19 cellular contexts compared by ENCODE assay signal in genomic region chr19:48186015-48186414, GRCh38. TPM values are rescaled to one million over a fixed set of nuclear protein-coding genes. Genes with fewer than 3 reads are reported as not detected.
A peak's percentile ranks its signal among the peaks of the same experiment; 100 is the strongest.
DNase-seq lines count a peak whose midpoint lies in the region; ATAC-seq, FAIRE-seq and TF ChIP-seq lines count a peak whose summit lies in the region.
"Had no signal": no experiment of that assay in that cellular context is flagged by ENCODE, and none has a peak within 500 bp of the region (broad histone marks: within the 10 kb centered on the region; RNA-seq: fewer than 3 reads in every experiment).

No MANE protein-coding gene starts in this region.

- H2AFZ ChIP-seq in GM12878 (ENCODE audit: control insufficient read depth, low read depth, low read length), result no peak overlapping the region

- TF ChIP-seq CTCF in GM12878 (IDR thresholded peaks at IDR 0.05 in 2 of 3, conservative IDR thresholded peaks at IDR 0.05 in 1 of 3; ENCODE audit: control insufficient read depth in 2 of 3, extremely low read depth in 1 of 3, insufficient read depth in 1 of 3, low read depth in 3 of 3, low read length in 3 of 3) (no peak), vagina (IDR thresholded peaks at IDR 0.05) (no peak)

- no peak for TF ChIP-seq RAD21 in GM12878 (IDR thresholded peaks at IDR 0.05; ENCODE audit: insufficient read depth, low read depth, low read length)

- peaks cover 11 to 29% (median 26%) of the 10 kb centered on the region in 11 experiments for H3K9me3 ChIP-seq in BLaER1 treated with 17β-estradiol and CSF1 and Interleukin-3, amounts not matched to agents 10 nM and 100 nM (replicated peaks in 1 of 11)
- H3K9me3 ChIP-seq in GM12878 (replicated peaks; ENCODE audit: control insufficient read depth, insufficient read depth, low read length) (peaks cover 2% of the 10 kb centered on the region; the same call in 2 of the 3 replicates), vagina (peaks cover 4% of the 10 kb centered on the region)
- H3K9me3 ChIP-seq: colonic mucosa had no signal

- no peak for FAIRE-seq in GM12878 (lab: Jason Lieb, UNC)

- H3K36me3 ChIP-seq in BLaER1 treated with 17β-estradiol and CSF1 and Interleukin-3, amounts not matched to agents 10 nM and 100 nM, result peaks cover 17 to 50% (median 35%) of the 10 kb centered on the region in 11 experiments
- no peaks in the 10 kb centered on the region; a peak in 1 of 4 replicates for H3K36me3 ChIP-seq in GM12878 (ENCODE audit: control insufficient read depth in 2 of 2, insufficient read depth in 2 of 2, low read length in 1 of 2)
- H3K36me3 ChIP-seq in vagina, result peaks cover 0 to 18% of the 10 kb centered on the region in 2 donors
- H3K36me3 ChIP-seq: colonic mucosa had no signal

- ATAC-seq in GM21390 (IDR thresholded peaks at IDR 0.05; ENCODE audit: unreplicated experiment) (peak; percentile 26), HG03196 (IDR thresholded peaks at IDR 0.05; ENCODE audit: unreplicated experiment) (peak; percentile 41), GM12878 (peak; percentile 59)
- ATAC-seq: left cardiac atrium, mucosa of descending colon, T-helper 17 cell had no signal

- no peaks in the 10 kb centered on the region for H3K27me3 ChIP-seq in BLaER1 treated with 17β-estradiol and CSF1 and Interleukin-3, amounts not matched to agents 10 nM and 100 nM
- H3K27me3 ChIP-seq in GM12878 (replicated peaks in 1 of 2; ENCODE audit: control insufficient read depth in 2 of 2, insufficient read depth in 2 of 2, low read length in 1 of 2), result no peaks in the 10 kb centered on the region
- no peaks in the 10 kb centered on the region for H3K27me3 ChIP-seq in vagina
- H3K27me3 ChIP-seq: colonic mucosa had no signal

- no peak for DNase-seq in GM12878 (ENCODE audit: low read depth, low spot score)
- no peak for DNase-seq in cortex of kidney (lab: John Stamatoyannopoulos, UW)
- DNase-seq in occipital lobe (lab: John Stamatoyannopoulos, UW), result no peak
- no peak for DNase-seq in vagina (ENCODE audit: extremely low spot score in 2 of 2)
- DNase-seq in activated CD4-positive, alpha-beta T cell treated with anti-CD3 and anti-CD28 coated beads for 1 hour, result no peak
- DNase-seq: activated naive CD8-positive, alpha-beta T cell treated with anti-CD3 and anti-CD28 coated beads for 36 hours; colonic mucosa; DMS153; foreskin melanocyte; KG1; left cardiac atrium; mucosa of descending colon; NCI-H1048; NCI-H2081; stimulated activated CD4-positive, alpha-beta T cell treated with anti-CD3 and anti-CD28 coated beads, Interleukin-12 subunit alpha, Interleukin-12 subunit beta, amount 100 ng/mL, for 4 hours; T-helper 17 cell had no signal

- no TSS peak for BruUV-seq in GM12878 (replicated peaks; lab: Mats Ljungman, UMichigan)

- 12% methylated on average over 5 of the region's 5 CpGs for WGBS in GM12878 (ENCODE audit: insufficient coverage, insufficient replicate concordance, low lambda C conversion rate, missing lambda C conversion rate)

- no peak for TF ChIP-seq POLR2A in GM12878 (IDR thresholded peaks at IDR 0.05; ENCODE audit: low read depth, low read length)
- TF ChIP-seq POLR2A in vagina (IDR thresholded peaks at IDR 0.05), result no peak

- peak overlapping the region in 10 of 11 experiments; percentile 2 to 79 (median 58); a peak in 15 of 22 replicates for H3K9ac ChIP-seq in BLaER1 treated with 17β-estradiol and CSF1 and Interleukin-3, amounts not matched to agents 10 nM and 100 nM
- H3K9ac ChIP-seq in GM12878 (ENCODE audit: control insufficient read depth, insufficient read depth, low read length), result no peak overlapping the region

- no peaks in the 10 kb centered on the region for H3K79me2 ChIP-seq in GM12878 (ENCODE audit: control insufficient read depth, insufficient read depth, low read length)

- CTCF ChIA-PET in GM12878 (lab: Yijun Ruan, JAX), result interaction anchor here (1.1 to 2.1 kb wide), 2 partner anchors 17 to 79 kb away, joined by 4 to 9 read pairs; no protein-coding TSS in a partner anchor

- POLR2A ChIA-PET in GM12878 (lab: Charles Lee), result interaction anchor here (0.6 to 2.4 kb wide), 2 partner anchors 18 to 864 kb away, joined by 3 to 14 read pairs; no protein-coding TSS in a partner anchor

- H4K20me1 ChIP-seq in BLaER1 treated with 17β-estradiol and CSF1 and Interleukin-3, amounts not matched to agents 10 nM and 100 nM, result no peaks in the 10 kb centered on the region
- H4K20me1 ChIP-seq in GM12878 (ENCODE audit: control insufficient read depth, insufficient read depth), result no peaks in the 10 kb centered on the region

- no peak for TF ChIP-seq EP300 in GM12878 (IDR thresholded peaks at IDR 0.05; ENCODE audit: borderline replicate concordance in 1 of 2, control insufficient read depth in 1 of 2, low read depth in 2 of 2, low read length in 2 of 2)

- SMC1A ChIA-PET in GM12878 (lab: Charles Lee; ENCODE audit: uncharacterized antibody, unreplicated experiment), result interaction anchor here (0.9 to 3.0 kb wide), 5 partner anchors 17 to 76 kb away, joined by 3 to 13 read pairs (median 5); partner anchors contain the start of gene PLA2G4C

- in situ Hi-C loops in GM12878 (cut with MboI), result no loop called here

- intact Hi-C loops in GM12878 (cut with micrococcal nuclease; ENCODE audit: unreplicated experiment), result no loop called here
- intact Hi-C loops in vagina (cut with DNase I), result no loop called here

- 0 out of 20 replicates have a peak overlapping the region, but pooled peaks of 3 of the 10 experiments have one; percentile 16 to 45 (median 34) for H3K4me3 ChIP-seq in BLaER1 treated with 17β-estradiol and CSF1 and Interleukin-3, amounts not matched to agents 10 nM and 100 nM
- H3K4me3 ChIP-seq in GM12878, result no peak overlapping the region
- H3K4me3 ChIP-seq in vagina, result no peak overlapping the region
- H3K4me3 ChIP-seq: colonic mucosa, mucosa of descending colon had no signal

- peak overlapping the region; percentile 54 to 99 (median 84) for H3K4me2 ChIP-seq in BLaER1 treated with 17β-estradiol and CSF1 and Interleukin-3, amounts not matched to agents 10 nM and 100 nM
- H3K4me2 ChIP-seq in GM12878 (ENCODE audit: control insufficient read depth, insufficient read depth), result no peak overlapping the region

- H3K27ac ChIP-seq in BLaER1 treated with 17β-estradiol and CSF1 and Interleukin-3, amounts not matched to agents 10 nM and 100 nM, result peak overlapping the region in 9 of 11 experiments; percentile 47 to 78 (median 68); a peak in 17 of 22 replicates
- H3K27ac ChIP-seq in GM12878 (ENCODE audit: control insufficient read depth, insufficient read depth) (no peak overlapping the region), vagina (no peak overlapping the region)
- H3K27ac ChIP-seq: colonic mucosa had no signal

- RAD21 ChIA-PET in GM12878 (lab: Charles Lee; ENCODE audit: unreplicated experiment), result interaction anchor here (0.6 to 3.4 kb wide), 5 partner anchors 15 to 113 kb away, joined by 3 to 16 read pairs (median 3); no protein-coding TSS in a partner anchor

- H3K4me1 ChIP-seq in BLaER1 treated with 17β-estradiol and CSF1 and Interleukin-3, amounts not matched to agents 10 nM and 100 nM, result peaks cover 16 to 55% (median 44%) of the 10 kb centered on the region in 10 experiments
- H3K4me1 ChIP-seq in GM12878 (ENCODE audit: control insufficient read depth, insufficient read depth, low read length) (peaks cover 12% of the 10 kb centered on the region), vagina (no peaks in the 10 kb centered on the region)
- H3K4me1 ChIP-seq: colonic mucosa had no signal

TF ChIP-seq in GM12878, 131 proteins besides CTCF, POLR2A, EP300 and RAD21 (continues in another document):
- TF ChIP-seq ZNF217 (IDR thresholded peaks at IDR 0.05) (no peak), GABPA (IDR thresholded peaks at IDR 0.05; ENCODE audit: low read depth) (no peak)

RNA-seq across cellular contexts. Expression of gene ZSWIM9, which starts 15.5 kb away (rescaled TPM):
- total RNA-seq in GM12878 (2013; cell fraction: nucleolus; rRNA removed), result 3.2 and 4.0 TPM in 2 replicates
- 1.8 TPM in 2 replicates for total RNA-seq in GM12878 (2014; rRNA removed)
- total RNA-seq in GM12878 (2014; rRNA removed; fragmentation: Illumina TruSeq; extraction: Trizol), result 0.76 and 1.2 TPM in 2 replicates
- total RNA-seq in GM12878 (2021), result 5.7 and 6.2 TPM in 2 replicates
- 1.2 TPM for polyA plus RNA-seq in GM12878 (2011; ENCODE audit: low read depth)
- polyA plus RNA-seq in GM12878 (2011; rRNA removed), result 0.35 and 0.50 TPM in 2 replicates
- polyA plus RNA-seq in GM12878 (2011; cell fraction: cytosol; rRNA removed), result 0.33 and 0.47 TPM in 2 replicates
- 0.69 and 0.79 TPM in 2 replicates for polyA plus RNA-seq in GM12878 (2011; cell fraction: nucleus; rRNA removed)
- polyA plus RNA-seq in GM12878 (2012), result 5.6 and 6.1 TPM in 2 replicates
- polyA plus RNA-seq in GM12878 (2014; fragmentation: Illumina TruSeq; extraction: Trizol), result 0.92 and 1.4 TPM in 2 replicates
- polyA plus RNA-seq in GM12878 (2014; fragmentation: Nextera tagmentation; extraction: Ambion mirVana), result under 1 TPM in 1 of 2 experiments, not detected in 1; 0.29 TPM
- 2.4 and 3.4 TPM in 2 replicates for polyA plus RNA-seq in GM12878 (2014; rRNA removed)
- 1 to 10 TPM; 1.2 to 1.7 TPM for polyA plus RNA-seq in GM12878 (2016; fragmentation: Nextera tagmentation; extraction: Ambion mirVana)
- polyA minus RNA-seq in GM12878 (2011; rRNA and poly(A)+ RNA removed), result 0.22 and 0.31 TPM in 2 replicates
- 0.73 and 0.94 TPM in 2 replicates for polyA minus RNA-seq in GM12878 (2011; cell fraction: cytosol; rRNA and poly(A)+ RNA removed)
- 0.60 and 2.0 TPM in 2 replicates for polyA minus RNA-seq in GM12878 (2011; cell fraction: nucleus; rRNA and poly(A)+ RNA removed)
- total RNA-seq in occipital lobe, result 2.8 TPM
- 5.4 TPM for total RNA-seq in vagina

RNA-seq across cellular contexts. Expression of gene LIG1, which starts 15.9 kb away (rescaled TPM):
- total RNA-seq in GM12878 (2013; cell fraction: nucleolus; rRNA removed), result 82.9 and 93.2 TPM in 2 replicates
- total RNA-seq in GM12878 (2014; rRNA removed) (94.4 and 95.6 TPM in 2 replicates), GM12878 (2014; rRNA removed; fragmentation: Illumina TruSeq; extraction: Trizol) (57.8 and 64.0 TPM in 2 replicates), GM12878 (2021) (92.4 and 111 TPM in 2 replicates), occipital lobe (22.3 TPM), vagina (10.8 TPM)
- polyA plus RNA-seq in GM12878 (2011; ENCODE audit: low read depth), result 28.5 TPM
- polyA plus RNA-seq in GM12878 (2011; rRNA removed) (44.9 and 63.8 TPM in 2 replicates), GM12878 (2014; fragmentation: Illumina TruSeq; extraction: Trizol) (47.8 and 70.8 TPM in 2 replicates), GM12878 (2014; fragmentation: Nextera tagmentation; extraction: Ambion mirVana) (10 to 100 TPM in 1 of 2 experiments, 1 to 10 TPM in 1; 7.8 to 31.6 TPM), GM12878 (2014; rRNA removed) (76.7 and 101 TPM in 2 replicates), GM12878 (2016; fragmentation: Nextera tagmentation; extraction: Ambion mirVana) (100 to 1,000 TPM; 112 to 117 TPM)
- polyA plus RNA-seq in GM12878 (2011; cell fraction: cytosol; rRNA removed), result 67.8 and 72.1 TPM in 2 replicates
- 194 and 282 TPM in 2 replicates for polyA plus RNA-seq in GM12878 (2011; cell fraction: nucleus; rRNA removed)
- polyA plus RNA-seq in GM12878 (2012), result 65.8 and 69.7 TPM in 2 replicates
- polyA minus RNA-seq in GM12878 (2011; rRNA and poly(A)+ RNA removed), result 51.9 and 86.2 TPM in 2 replicates
- 36.2 and 44.0 TPM in 2 replicates for polyA minus RNA-seq in GM12878 (2011; cell fraction: cytosol; rRNA and poly(A)+ RNA removed)
- polyA minus RNA-seq in GM12878 (2011; cell fraction: nucleus; rRNA and poly(A)+ RNA removed), result 36.6 and 87.4 TPM in 2 replicates

Comparison
In these comparisons a context has a peak if more than half of its experiments do, and no peak if none do; other contexts are left out.
1. H3K27ac ChIP-seq: peak in BLaER1 treated with 17β-estradiol and CSF1 and Interleukin-3, amounts not matched to agents 10 nM and 100 nM (9 of 11); none in GM12878 (single experiment) and vagina (single experiment).
2. Peak in every context shown above with its lines, with median percentiles within 50 percentile points of each other: ATAC-seq.